In the genomic region with DNA sequence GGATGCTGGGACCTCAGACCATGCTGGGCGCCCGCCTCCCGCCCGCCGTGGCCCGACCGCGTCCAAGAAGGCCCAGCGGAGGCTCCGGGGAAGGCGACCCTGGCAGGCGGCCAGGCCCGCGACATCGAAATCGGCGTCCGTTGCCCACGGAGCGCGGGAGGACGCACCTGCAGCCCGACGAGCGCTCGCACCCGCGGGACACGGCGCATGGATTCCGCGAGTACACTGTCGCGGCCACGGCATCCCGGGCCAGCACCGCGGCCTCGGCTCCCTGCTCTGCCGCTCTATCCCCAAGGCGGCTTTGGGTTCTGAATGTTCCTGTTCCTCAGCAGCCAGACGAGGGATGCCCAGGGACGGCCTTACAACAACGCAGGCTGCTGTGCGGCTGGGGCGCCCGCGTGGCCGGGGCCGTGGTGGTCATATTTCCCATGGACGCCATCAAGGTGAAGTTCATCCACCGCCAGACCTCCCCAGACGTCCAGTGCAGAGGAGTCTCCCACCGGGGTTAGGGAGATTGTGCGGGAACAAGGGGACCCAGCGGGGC, we compare ENCODE assay signal across 25 cellular contexts.
"Had no signal": no experiment of that assay in that cellular context is flagged by ENCODE, and none has a peak within 500 bp of the region (broad histone marks: within the 10 kb centered on the region; RNA-seq: fewer than 3 reads in every experiment).

No MANE protein-coding gene starts in this region.

- ATAC-seq: stimulated activated effector memory CD8-positive, alpha-beta T cell treated with anti-CD3 and anti-CD28 coated beads, Interleukin-12 subunit alpha, Interleukin-12 subunit beta, amount 100 ng/mL, for 72 hours; stimulated activated memory B cell treated with anti-CD40 and anti-IgM and Interleukin-4, amounts not matched to agents 10 μg/mL and 1 μg/mL and 100 μg/mL, for 72 hours; stimulated activated naive B cell treated with anti-CD40 and anti-IgM and Interleukin-4, amounts not matched to agents 10 μg/mL and 1 μg/mL and 100 μg/mL, for 72 hours; stimulated activated naive CD8-positive, alpha-beta T cell treated with anti-CD3 and anti-CD28 coated beads, Interleukin-15, amount 100 ng/mL, for 72 hours; stimulated activated naive CD8-positive, alpha-beta T cell treated with anti-CD3 and anti-CD28 coated beads, Interleukin-15, Interleukin-2, amounts not matched to agents 100 U/mL and 50 U/mL, for 24 hours had no signal

- H3K36me3 ChIP-seq: stomach, suprapubic skin, thoracic aorta, thyroid gland, tibial artery, tibial nerve, transverse colon, upper lobe of left lung, upper lobe of right lung, uterus, vagina had no signal

- DNase-seq: stimulated activated CD4-positive, alpha-beta T cell treated with anti-CD3 and anti-CD28 coated beads, Interleukin-2, amount 100 ng/mL, for 48 hours; stimulated activated CD4-positive, alpha-beta T cell treated with anti-CD3 and anti-CD28 coated beads, Interleukin-4, amount 100 ng/mL, for 1 hour; stimulated activated CD4-positive, alpha-beta T cell treated with anti-CD3 and anti-CD28 coated beads, Interleukin-4, amount 100 ng/mL, for 24 hours; stimulated activated CD4-positive, alpha-beta T cell treated with anti-CD3 and anti-CD28 coated beads, Interleukin-4, amount 100 ng/mL, for 4 hours; stimulated activated CD8-positive, alpha-beta memory T cell treated with anti-CD3 and anti-CD28 coated beads, Interleukin-4, amount 100 ng/mL, for 48 hours; stimulated activated naive B cell treated with anti-CD40 and anti-IgM and Interleukin-4, amounts not matched to agents 10 μg/mL and 1 μg/mL and 100 μg/mL, for 72 hours; stimulated activated naive CD4-positive, alpha-beta T cell; stimulated activated naive CD4-positive, alpha-beta T cell treated with Interleukin-2 at 50 U/mL for 16 hours; stimulated activated naive CD8-positive, alpha-beta T cell treated with anti-CD3 and anti-CD28 coated beads, Interleukin-15, amount 100 ng/mL, for 72 hours; stimulated activated naive CD8-positive, alpha-beta T cell treated with anti-CD3 and anti-CD28 coated beads, Interleukin-15, Interleukin-2, amounts not matched to agents 100 U/mL and 50 U/mL, for 24 hours; stomach; substantia nigra; thyroid gland; tibial artery; transverse colon; trophoblast cell; upper lobe of right lung; uterus had no signal

- H3K27ac ChIP-seq: stomach, suprapubic skin, thoracic aorta, thyroid gland, tibial artery, tibial nerve, transverse colon, upper lobe of left lung, upper lobe of right lung, uterus, vagina had no signal

- H3K4me1 ChIP-seq: upper lobe of right lung, uterus had no signal

- H3K4me3 ChIP-seq: stomach, suprapubic skin, thoracic aorta, thyroid gland, tibial artery, tibial nerve, transverse colon, upper lobe of left lung, upper lobe of right lung, uterus, vagina had no signal

- H3K27me3 ChIP-seq: suprapubic skin, thyroid gland, tibial nerve, transverse colon, upper lobe of left lung, upper lobe of right lung, uterus, vagina had no signal

- H3K9me3 ChIP-seq: thoracic aorta, thyroid gland, transverse colon, upper lobe of right lung, uterus, vagina had no signal
